10 cellular contexts compared by ENCODE assay signal in the genomic region with DNA sequence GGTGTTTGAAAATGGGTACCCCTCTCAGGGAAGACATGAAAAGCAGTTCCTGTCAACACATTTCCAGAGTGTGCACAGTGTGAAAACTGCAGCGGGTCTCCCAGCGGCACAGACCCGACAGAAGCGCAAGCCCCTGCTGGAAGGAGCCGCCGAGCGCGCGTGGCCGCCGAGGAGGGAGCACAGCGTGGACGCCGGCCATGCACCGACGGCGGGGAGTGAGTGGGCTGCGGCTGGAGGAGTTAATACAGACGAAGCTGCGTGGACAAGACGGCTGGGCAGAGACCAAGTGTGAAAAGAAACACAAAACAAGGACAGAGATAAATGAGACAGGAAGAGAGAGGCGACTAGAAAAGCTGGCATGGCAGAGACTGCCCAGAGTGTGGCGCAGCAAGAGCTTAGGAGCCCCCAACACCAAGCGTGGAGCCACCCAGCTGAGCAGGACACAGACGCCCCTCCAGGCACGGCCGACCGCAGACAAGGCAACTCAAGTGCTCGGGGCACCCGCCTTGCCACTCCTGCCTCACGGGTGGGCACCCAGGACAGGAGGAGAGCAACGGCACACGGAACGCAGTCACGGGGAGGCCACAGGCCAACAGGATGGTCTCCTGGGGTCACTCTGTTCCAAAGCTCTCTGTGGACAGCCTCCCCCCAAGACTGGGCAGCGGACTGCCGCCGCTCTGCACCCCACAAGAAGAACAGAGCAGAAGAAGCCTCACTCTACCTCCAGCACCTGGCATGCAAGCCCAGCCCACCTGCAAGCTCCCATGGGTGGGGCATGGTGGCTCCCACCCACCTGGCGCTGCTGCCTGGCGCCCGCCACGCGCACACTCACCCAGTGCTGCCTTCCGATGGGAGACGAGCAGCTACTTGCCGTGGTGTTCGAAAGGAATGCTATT. TPM values are rescaled to one million over a fixed set of nuclear protein-coding genes. Genes with fewer than 3 reads are reported as not detected.
DNase-seq lines count a peak whose midpoint lies in the region; ATAC-seq and TF ChIP-seq lines count a peak whose summit lies in the region.
"Had no signal": no experiment of that assay in that cellular context is flagged by ENCODE, and none has a peak within 500 bp of the region (broad histone marks: within the 10 kb centered on the region; RNA-seq: fewer than 3 reads in every experiment).

No MANE protein-coding gene starts in this region.

- TF ChIP-seq POLR2A in GM18505 (IDR thresholded peaks at IDR 0.05; ENCODE audit: borderline replicate concordance, extremely low read depth, insufficient read depth, insufficient read length) (peak; percentile 21), spleen (IDR thresholded peaks at IDR 0.05) (no peak)

- H3K36me3 ChIP-seq in spleen (peaks cover 20 to 99% (median 81%) of the 10 kb centered on the region in 6 donors), aorta (ENCODE audit: control insufficient read depth in 1 of 2, insufficient read depth in 2 of 2, low read length in 1 of 2) (peaks cover 4 to 12% of the 10 kb centered on the region in 2 donors)

- H3K27ac Mint-ChIP-seq in endothelial cell (ENCODE audit: unreplicated experiment) (no peak overlapping the region), WTC11 (no peak overlapping the region; the same call in 1 of the 2 replicates)
- H3K27ac Mint-ChIP-seq in stimulated activated naive B cell treated with anti-CD40 and anti-IgM and Interleukin-4, amounts not matched to agents 10 μg/mL and 1 μg/mL and 100 μg/mL, for 72 hours: no peak overlapping the region

- DNase-seq in RWPE1 (ENCODE audit: low spot score) (no peak), endothelial cell (ENCODE audit: low spot score) (no peak), spleen (peak; percentile 77), aorta (no peak), WTC11 (ENCODE audit: low spot score) (no peak)
- DNase-seq in stimulated activated naive B cell treated with anti-CD40 and anti-IgM and Interleukin-4, amounts not matched to agents 10 μg/mL and 1 μg/mL and 100 μg/mL, for 72 hours: no peak
- DNase-seq: DND-41; NCI-H1694 treated with DMSO at 0.1 percent for 48 hours; stimulated activated naive CD8-positive, alpha-beta T cell treated with anti-CD3 and anti-CD28 coated beads, Interleukin-15, amount 100 ng/mL, for 72 hours had no signal

- H3K27me3 ChIP-seq in spleen (replicated peaks in 1 of 7) (no peaks in the 10 kb centered on the region), aorta (ENCODE audit: control insufficient read depth in 1 of 2, insufficient read depth in 2 of 2, low read length in 1 of 2) (no peaks in the 10 kb centered on the region)

- peaks cover 35 to 95% (median 67%) of the 10 kb centered on the region in 6 donors for H3K4me1 ChIP-seq in spleen
- no peaks in the 10 kb centered on the region for H3K4me1 ChIP-seq in aorta (ENCODE audit: control insufficient read depth in 1 of 2, insufficient read depth in 2 of 2, low read length in 2 of 2)

- intact Hi-C loops in spleen (cut with DNase I; ENCODE audit: low total_unique reads) (no loop called here), aorta (cut with DNase I) (no loop called here)

- TF ChIP-seq CTCF in RWPE1 (conservative IDR thresholded peaks at IDR 0.05; ENCODE audit: low read depth) (no peak), endothelial cell (IDR thresholded peaks at IDR 0.05; ENCODE audit: unreplicated experiment) (no peak), spleen (IDR thresholded peaks at IDR 0.05 in 8 of 11, conservative IDR thresholded peaks at IDR 0.05 in 3 of 11) (no peak), WTC11 (IDR thresholded peaks at IDR 0.05) (no peak)

- POLR2A ChIA-PET in RWPE1 (lab: Yijun Ruan, JAX; ENCODE audit: low non-redundant PET): interaction anchor here (0.6 to 0.7 kb wide), 3 partner anchors 19 to 172 kb away, joined by 3 to 5 read pairs (median 3); no protein-coding TSS in a partner anchor
- POLR2A ChIA-PET in WTC11 (lab: Charles Lee): no interaction called here

- H3K27me3 Mint-ChIP-seq in endothelial cell (ENCODE audit: unreplicated experiment) (peaks cover 18% of the 10 kb centered on the region), WTC11 (ENCODE audit: low read depth) (no peaks in the 10 kb centered on the region)
- no peaks in the 10 kb centered on the region for H3K27me3 Mint-ChIP-seq in stimulated activated naive B cell treated with anti-CD40 and anti-IgM and Interleukin-4, amounts not matched to agents 10 μg/mL and 1 μg/mL and 100 μg/mL, for 72 hours
- H3K27me3 Mint-ChIP-seq: stimulated activated naive CD8-positive, alpha-beta T cell treated with anti-CD3 and anti-CD28 coated beads, Interleukin-15, amount 100 ng/mL, for 72 hours had no signal

- H3K36me3 Mint-ChIP-seq in endothelial cell (ENCODE audit: low read depth, unreplicated experiment) (peaks cover 48% of the 10 kb centered on the region), WTC11 (peaks cover 65% of the 10 kb centered on the region)
- peaks cover 54 to 64% of the 10 kb centered on the region in 2 donors for H3K36me3 Mint-ChIP-seq in stimulated activated naive B cell treated with anti-CD40 and anti-IgM and Interleukin-4, amounts not matched to agents 10 μg/mL and 1 μg/mL and 100 μg/mL, for 72 hours

- ATAC-seq in GM18505 (IDR thresholded peaks at IDR 0.05; ENCODE audit: unreplicated experiment) (no peak), aorta (ENCODE audit: low FRiP score) (no peak), WTC11 (no peak)
- no peak for ATAC-seq in stimulated activated naive B cell treated with anti-CD40 and anti-IgM and Interleukin-4, amounts not matched to agents 10 μg/mL and 1 μg/mL and 100 μg/mL, for 72 hours (replicated peaks)
- ATAC-seq: stimulated activated naive CD8-positive, alpha-beta T cell treated with anti-CD3 and anti-CD28 coated beads, Interleukin-15, amount 100 ng/mL, for 72 hours had no signal

- H3K9me3 Mint-ChIP-seq in endothelial cell (ENCODE audit: unreplicated experiment): no peaks in the 10 kb centered on the region
- H3K9me3 Mint-ChIP-seq in WTC11: no peaks in the 10 kb centered on the region
- no peaks in the 10 kb centered on the region for H3K9me3 Mint-ChIP-seq in stimulated activated naive B cell treated with anti-CD40 and anti-IgM and Interleukin-4, amounts not matched to agents 10 μg/mL and 1 μg/mL and 100 μg/mL, for 72 hours
- H3K9me3 Mint-ChIP-seq: stimulated activated naive CD8-positive, alpha-beta T cell treated with anti-CD3 and anti-CD28 coated beads, Interleukin-15, amount 100 ng/mL, for 72 hours had no signal

- H3K27ac ChIP-seq in RWPE1 (peak overlapping the region; percentile 99), spleen (peak overlapping the region in 3 of 8 donors; percentile 70 to 85 (median 70)), aorta (ENCODE audit: low read depth in 1 of 2, low read length in 2 of 2) (no peak overlapping the region)

- peaks cover 25% of the 10 kb centered on the region for H3K4me1 Mint-ChIP-seq in endothelial cell (ENCODE audit: unreplicated experiment)
- no peaks in the 10 kb centered on the region for H3K4me1 Mint-ChIP-seq in WTC11
- H3K4me1 Mint-ChIP-seq in stimulated activated naive B cell treated with anti-CD40 and anti-IgM and Interleukin-4, amounts not matched to agents 10 μg/mL and 1 μg/mL and 100 μg/mL, for 72 hours: peaks cover 47 to 58% of the 10 kb centered on the region in 2 donors

- H3K4me3 Mint-ChIP-seq in endothelial cell (ENCODE audit: unreplicated experiment) (peak overlapping the region; percentile 63), WTC11 (no peak overlapping the region)
- H3K4me3 Mint-ChIP-seq in stimulated activated naive B cell treated with anti-CD40 and anti-IgM and Interleukin-4, amounts not matched to agents 10 μg/mL and 1 μg/mL and 100 μg/mL, for 72 hours: no peak overlapping the region
- H3K4me3 Mint-ChIP-seq: stimulated activated naive CD8-positive, alpha-beta T cell treated with anti-CD3 and anti-CD28 coated beads, Interleukin-15, amount 100 ng/mL, for 72 hours had no signal

- H3K9me3 ChIP-seq in spleen: no peaks in the 10 kb centered on the region
- H3K9me3 ChIP-seq in aorta (ENCODE audit: control insufficient read depth, low read length): no peaks in the 10 kb centered on the region

- WGBS in spleen, 5 donors: 88 to 95% (median 91%) methylated on average over 39 to 47 of the region's 47 CpGs
- WGBS in aorta, 2 donors: 84 to 86% methylated on average over 46 to 47 of the region's 47 CpGs

- H3K4me3 ChIP-seq in spleen (no peak overlapping the region), aorta (ENCODE audit: low read length in 2 of 2) (no peak overlapping the region)

- CTCF ChIA-PET in RWPE1 (lab: Yijun Ruan, JAX) (interaction anchor here (0.7 kb wide), 1 partner anchor 215 kb away, joined by 3 read pairs; no protein-coding TSS in a partner anchor), WTC11 (lab: Charles Lee) (interaction anchor here (0.5 to 1.6 kb wide), 3 partner anchors 9 to 727 kb away, joined by 3 to 4 read pairs (median 4); partner anchors contain the start of gene SECTM1)

TF ChIP-seq in WTC11, 78 proteins besides CTCF, POLR2A, EP300 and RAD21:
- TF ChIP-seq JAZF1 (CRISPR knock-in tag; IDR thresholded peaks at IDR 0.05): no peak
- TF ChIP-seq CREB1 (CRISPR knock-in tag; IDR thresholded peaks at IDR 0.05): no peak

RNA-seq across cellular contexts. Expression of gene SLC16A3, which starts 16.6 kb away (rescaled TPM):
- total RNA-seq in endothelial cell (ENCODE audit: unreplicated experiment) (76.2 TPM), spleen (100 to 1,000 TPM in 3 of 7 donors, 10 to 100 TPM in 4; 41.7 to 185 (median 91.6) TPM), aorta (10 to 100 TPM; 55.6 to 96.9 TPM), WTC11 (2021) (28.7 to 65.3 TPM (median 58.5 TPM) in 3 replicates)
- polyA plus RNA-seq in spleen (10 to 100 TPM; 11.1 to 28.2 (median 16.5) TPM), aorta (10 to 100 TPM in 1 of 2 donors, 1 to 10 TPM in 1; 7.6 to 20.3 TPM)

RNA-seq across cellular contexts. Expression of gene CSNK1D, which starts 28.1 kb away (rescaled TPM):
- total RNA-seq in endothelial cell (ENCODE audit: unreplicated experiment) (149 TPM), spleen (100 to 1,000 TPM in 5 of 7 donors, 10 to 100 TPM in 2; 74.3 to 216 (median 160) TPM), aorta (100 to 1,000 TPM; 130 to 153 TPM), WTC11 (2021) (101 to 111 TPM (median 107 TPM) in 3 replicates)
- polyA plus RNA-seq in spleen (100 to 1,000 TPM in 1 of 3 donors, 10 to 100 TPM in 2; 46.5 to 122 (median 67.2) TPM), aorta (10 to 100 TPM; 39.9 to 73.4 TPM)

RNA-seq across cellular contexts. Expression of gene CCDC57, which starts 32.8 kb away (rescaled TPM):
- 37.2 TPM for total RNA-seq in endothelial cell (ENCODE audit: unreplicated experiment)
- total RNA-seq in spleen: 10 to 100 TPM; 28.8 to 59.6 (median 43.6) TPM
- 100 to 1,000 TPM in 1 of 3 donors, 10 to 100 TPM in 2; 82.4 to 164 (median 83.0) TPM for polyA plus RNA-seq in spleen
- 10 to 100 TPM; 31.2 to 53.4 TPM for total RNA-seq in aorta
- polyA plus RNA-seq in aorta: 100 to 1,000 TPM in 1 of 2 donors, 10 to 100 TPM in 1; 17.8 to 145 TPM
- total RNA-seq in WTC11 (2021): 15.1 to 20.0 TPM (median 16.9 TPM) in 3 replicates
